In genomic region chr16:16203494-16203893, GRCh38 we compare ENCODE assay signal across 3 cellular contexts. TPM values are rescaled to one million over a fixed set of nuclear protein-coding genes. Genes with fewer than 3 reads are reported as not detected.
"Had no signal": no experiment of that assay in that cellular context is flagged by ENCODE, and none has a peak within 500 bp of the region (broad histone marks: within the 10 kb centered on the region; RNA-seq: fewer than 3 reads in every experiment).

No MANE protein-coding gene starts in this region.

RNA-seq across cellular contexts. Expression of gene ABCC6, which starts 19.8 kb away (rescaled TPM):
- total RNA-seq: MCF 10A, OCI-LY7, SJSA1 had no signal
